In the genomic region with DNA sequence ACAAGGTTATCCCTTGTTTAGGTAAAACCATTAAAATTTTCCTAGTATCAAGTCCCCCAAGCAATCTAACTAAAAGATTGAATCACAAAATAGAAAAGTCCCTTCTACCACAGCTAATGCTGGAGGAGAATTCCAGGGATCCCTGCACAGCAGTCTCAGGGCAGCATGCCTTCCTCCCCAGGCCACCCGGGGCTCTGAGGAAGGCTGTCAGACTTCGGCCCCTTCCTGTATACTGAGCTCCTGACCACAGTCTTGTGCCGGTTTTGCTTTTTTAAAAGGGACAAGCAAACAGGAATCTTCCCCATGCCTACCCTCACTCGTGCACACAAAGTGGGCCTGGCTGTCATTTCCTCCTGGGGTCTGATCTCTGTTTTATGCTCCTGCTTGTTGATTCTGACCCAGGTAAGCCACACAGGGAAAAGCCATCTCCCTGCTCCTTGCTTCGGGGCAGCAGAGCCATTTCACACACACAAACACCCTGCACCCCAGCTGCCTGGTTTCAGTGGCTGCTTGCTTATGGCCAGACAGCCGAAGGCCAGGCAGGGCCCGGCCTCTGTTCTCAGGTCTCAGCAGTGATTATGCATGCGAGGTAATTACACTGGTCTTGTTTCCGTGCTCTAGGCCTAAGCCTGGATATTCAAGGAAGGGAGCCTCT, we compare ENCODE assay signal across 13 cellular contexts.
DNase-seq lines count a peak whose midpoint lies in the region; ATAC-seq and TF ChIP-seq lines count a peak whose summit lies in the region.
"Had no signal": no experiment of that assay in that cellular context is flagged by ENCODE, and none has a peak within 500 bp of the region (broad histone marks: within the 10 kb centered on the region; RNA-seq: fewer than 3 reads in every experiment).

No MANE protein-coding gene starts in this region.

- no peak overlapping the region for H3K9ac ChIP-seq in trophoblast cell (ENCODE audit: low read length)

- TF ChIP-seq EP300 in gastroesophageal sphincter (IDR thresholded peaks at IDR 0.05): no peak

- H3K23ac ChIP-seq in trophoblast cell (ENCODE audit: low read length): no peak overlapping the region

- WGBS in gastroesophageal sphincter (ENCODE audit: low coverage in 1 of 2), 2 donors: 40 to 73% methylated on average over 3 to 8 of the region's 9 CpGs
- WGBS in trophoblast cell (ENCODE audit: extremely low coverage, insufficient coverage, insufficient read length): no CpG with 5 or more reads among the region's 9 CpGs

- H3K4me1 ChIP-seq in gastroesophageal sphincter (peaks cover 0 to 65% (median 46%) of the 10 kb centered on the region in 3 donors), trophoblast cell (ENCODE audit: control insufficient read depth in 1 of 2, insufficient read depth in 2 of 2, low read length in 2 of 2) (peaks cover 28 to 37% of the 10 kb centered on the region in 2 experiments)
- no peaks in the 10 kb centered on the region for H3K4me1 ChIP-seq in CD8-positive, alpha-beta T cell (ENCODE audit: insufficient read depth, low read length)

- DNase-seq in RPMI7951 (ENCODE audit: low read depth) (peak; percentile 50), trophoblast cell (no peak), amniotic stem cell (lab: John Stamatoyannopoulos, UW) (no peak), 8988T (no peak)
- DNase-seq in CD8-positive, alpha-beta T cell: no peak
- DNase-seq: activated effector memory CD4-positive, alpha-beta T cell treated with Interleukin-2 at 50 U/mL for 16 hours; Karpas-422; stimulated activated naive CD4-positive, alpha-beta T cell had no signal

- H3K36me3 Mint-ChIP-seq in CD8-positive, alpha-beta T cell: no peaks in the 10 kb centered on the region

- H3K4me1 Mint-ChIP-seq in CD8-positive, alpha-beta T cell (ENCODE audit: low read depth): no peaks in the 10 kb centered on the region

- TF ChIP-seq CTCF in C4-2B (conservative IDR thresholded peaks at IDR 0.05) (no peak), gastroesophageal sphincter (IDR thresholded peaks at IDR 0.05) (no peak)
- TF ChIP-seq CTCF in CD8-positive, alpha-beta T cell (IDR thresholded peaks at IDR 0.05): no peak

- H3K36me3 ChIP-seq in gastroesophageal sphincter: no peaks in the 10 kb centered on the region
- H3K36me3 ChIP-seq in trophoblast cell (ENCODE audit: control insufficient read depth in 1 of 2, insufficient read depth in 2 of 2, low read length in 2 of 2): no peaks in the 10 kb centered on the region
- no peaks in the 10 kb centered on the region for H3K36me3 ChIP-seq in CD8-positive, alpha-beta T cell (ENCODE audit: insufficient read depth, low read length)
- H3K36me3 ChIP-seq: gastrocnemius medialis had no signal

- no peak overlapping the region for H2AK5ac ChIP-seq in trophoblast cell (ENCODE audit: low read length)

- H3K18ac ChIP-seq in trophoblast cell (ENCODE audit: low read length): peak overlapping the region; percentile 33

- H3K4me3 ChIP-seq in gastroesophageal sphincter (no peak overlapping the region), trophoblast cell (ENCODE audit: low read depth, low read length) (no peak overlapping the region)
- no peak overlapping the region for H3K4me3 ChIP-seq in CD8-positive, alpha-beta T cell (ENCODE audit: low read depth, low read length)
- H3K4me3 ChIP-seq: gastrocnemius medialis had no signal

- H2BK5ac ChIP-seq in trophoblast cell (ENCODE audit: low read depth, low read length, poor library complexity): peak overlapping the region; percentile 84

- peak overlapping the region; percentile 4 for H3K4ac ChIP-seq in trophoblast cell (ENCODE audit: low read depth, low read length)

- peak overlapping the region; percentile 8 for H3K14ac ChIP-seq in trophoblast cell (ENCODE audit: low read length)

- no peak overlapping the region for H2AFZ ChIP-seq in trophoblast cell (ENCODE audit: insufficient read depth, low read length, poor library complexity)

- H3K4me2 ChIP-seq in trophoblast cell (ENCODE audit: low read length): peak overlapping the region; percentile 7

- H3K9me3 ChIP-seq in gastroesophageal sphincter (peaks cover 0 to 6% (median 0%) of the 10 kb centered on the region in 3 donors), trophoblast cell (ENCODE audit: insufficient read depth, low read depth, low read length) (peaks cover 2% of the 10 kb centered on the region)
- no peaks in the 10 kb centered on the region for H3K9me3 ChIP-seq in CD8-positive, alpha-beta T cell (ENCODE audit: low read length)
- H3K9me3 ChIP-seq: gastrocnemius medialis had no signal

- H3K27ac ChIP-seq in C4-2B: peak overlapping the region; percentile 42; the same call in 1 of the 2 replicates
- peak overlapping the region in 3 of 4 donors; percentile 65 to 74 (median 70) for H3K27ac ChIP-seq in gastroesophageal sphincter
- peak overlapping the region; percentile 94 for H3K27ac ChIP-seq in trophoblast cell (ENCODE audit: low read depth, low read length)
- H3K27ac ChIP-seq in CD8-positive, alpha-beta T cell (ENCODE audit: low read depth, low read length): no peak overlapping the region

- CTCF ChIA-PET in CD8-positive, alpha-beta T cell (lab: Charles Lee): no interaction called here

- H3K27me3 Mint-ChIP-seq in CD8-positive, alpha-beta T cell (ENCODE audit: low read depth): peaks cover 18% of the 10 kb centered on the region

- no peak for ATAC-seq in gastroesophageal sphincter
- ATAC-seq in HG03460 (IDR thresholded peaks at IDR 0.05; ENCODE audit: unreplicated experiment): no peak
- ATAC-seq in CD8-positive, alpha-beta T cell: no peak
- ATAC-seq: Panc1 had no signal

- H4K8ac ChIP-seq in trophoblast cell (ENCODE audit: low read depth, low read length): peak overlapping the region; percentile 80

- peak overlapping the region; percentile 94 for H4K91ac ChIP-seq in trophoblast cell (ENCODE audit: low read depth, low read length)

- H3K27me3 ChIP-seq in gastroesophageal sphincter (no peaks in the 10 kb centered on the region), trophoblast cell (ENCODE audit: insufficient read depth, low read length) (no peaks in the 10 kb centered on the region)
- H3K27me3 ChIP-seq in CD8-positive, alpha-beta T cell (ENCODE audit: insufficient read depth, low read length): no peaks in the 10 kb centered on the region
- H3K27me3 ChIP-seq: gastrocnemius medialis had no signal

- H3K4me3 Mint-ChIP-seq in CD8-positive, alpha-beta T cell: no peak overlapping the region

- no peaks in the 10 kb centered on the region for H3K9me3 Mint-ChIP-seq in CD8-positive, alpha-beta T cell

- no peak for TF ChIP-seq POLR2A in gastroesophageal sphincter (IDR thresholded peaks at IDR 0.05)

- intact Hi-C loops in CD8-positive, alpha-beta T cell (cut with DNase I, micrococcal nuclease): no loop called here

- H3K27ac Mint-ChIP-seq in CD8-positive, alpha-beta T cell: no peak overlapping the region

- peak overlapping the region; percentile 62 for H2BK12ac ChIP-seq in trophoblast cell (ENCODE audit: low read length)

- no peak overlapping the region for H4K12ac ChIP-seq in trophoblast cell (ENCODE audit: low read depth, low read length)

- H3K79me2 ChIP-seq in trophoblast cell (ENCODE audit: control insufficient read depth, insufficient read depth, low read length, poor library complexity): no peaks in the 10 kb centered on the region

- POLR2A ChIA-PET in CD8-positive, alpha-beta T cell (lab: Charles Lee): no interaction called here

- peak overlapping the region; percentile 75 for H2BK120ac ChIP-seq in trophoblast cell (ENCODE audit: insufficient read depth, low read length, poor library complexity)

- H3K79me1 ChIP-seq in trophoblast cell (ENCODE audit: low read length): peaks cover 45% of the 10 kb centered on the region
